25 cellular contexts compared by ENCODE assay signal in genomic region chr3:71919572-71919971, GRCh38.
"Had no signal": no experiment of that assay in that cellular context is flagged by ENCODE, and none has a peak within 500 bp of the region (broad histone marks: within the 10 kb centered on the region; RNA-seq: fewer than 3 reads in every experiment).

No MANE protein-coding gene starts in this region.

- H3K27me3 ChIP-seq: MG63, SJSA1 had no signal

- ATAC-seq: T-cell had no signal

- DNase-seq: KBM-7, MG63, NCI-H1092, NCI-H1105 treated with DMSO at 0.1 percent for 48 hours, NCI-H1417 treated with DMSO at 0.1 percent for 48 hours, NCI-H146, NCI-H1694 treated with DMSO at 0.1 percent for 48 hours, NCI-H2029, NCI-H2081 treated with DMSO at 0.1 percent for 48 hours, NCI-H2171, NCI-H226, NCI-H446, NCI-H510A, NCI-H524 treated with DMSO at 0.1 percent for 48 hours, NCI-H69, NCI-H774, Right ventricle myocardium superior, RPMI8226, SIG-M5, SW 1271, T-cell had no signal

- H3K9me3 ChIP-seq: MG63, SJSA1 had no signal

- H3K27ac ChIP-seq: SJSA1, SK-N-MC had no signal

- H3K4me3 ChIP-seq: MG63, SJSA1, SK-N-MC had no signal

- H3K4me1 ChIP-seq: SJSA1 had no signal

- H3K36me3 ChIP-seq: MG63, SJSA1 had no signal

- FAIRE-seq: HTR-8/SVneo, RCC 7860 had no signal
